Comparison of ENCODE assay signal across 18 cellular contexts in genomic region chr6:13992417-13993055, GRCh38.
DNase-seq lines count a peak whose midpoint lies in the region; ATAC-seq and TF ChIP-seq lines count a peak whose summit lies in the region.
"Had no signal": no experiment of that assay in that cellular context is flagged by ENCODE, and none has a peak within 500 bp of the region (broad histone marks: within the 10 kb centered on the region; RNA-seq: fewer than 3 reads in every experiment).

No MANE protein-coding gene starts in this region.

- H4K91ac ChIP-seq in IMR-90 (ENCODE audit: insufficient read depth, low read depth, low read length) = no peak overlapping the region

- no peaks in the 10 kb centered on the region for H4K20me1 ChIP-seq in IMR-90 (ENCODE audit: insufficient read depth, low read length)

- H2BK15ac ChIP-seq in IMR-90 (ENCODE audit: low read depth, low read length) = no peak overlapping the region

- H2BK120ac ChIP-seq in IMR-90 (ENCODE audit: low read depth, low read length) = 0 out of 2 replicates have a peak overlapping the region, but pooled peaks have one; percentile 38

- H2AK5ac ChIP-seq in IMR-90 (ENCODE audit: low read depth, low read length) = no peak overlapping the region

- no peak overlapping the region for H4K8ac ChIP-seq in IMR-90 (ENCODE audit: low read depth in 2 of 2, low read length in 2 of 2)

- H2BK20ac ChIP-seq in IMR-90 (ENCODE audit: low read depth, low read length) = peak overlapping the region; percentile 39; the same call in 1 of the 2 replicates

- H4K5ac ChIP-seq in IMR-90 (ENCODE audit: low read depth, low read length) = no peak overlapping the region

- in situ Hi-C loops in Caki2 (cut with HindIII; ENCODE audit: low pct_unique_long_range_greater_than_20kb, low sequenced_read_pairs) (no loop called here), IMR-90 (cut with MboI; ENCODE audit: low sequenced_read_pairs) (no loop called here), brain microvascular endothelial cell (cut with HindIII; ENCODE audit: low pct_ligation_motif_present, low sequenced_read_pairs) (no loop called here)

- H3K56ac ChIP-seq in IMR-90 (ENCODE audit: extremely low read depth, insufficient read depth, low read length) = no peak overlapping the region

- H3K9me1 ChIP-seq in IMR-90 (ENCODE audit: insufficient read depth, low read length) = peaks cover 4% of the 10 kb centered on the region; the same call in 1 of the 2 replicates

- no peaks in the 10 kb centered on the region for H3K36me3 ChIP-seq in IMR-90 (ENCODE audit: control insufficient read depth, insufficient read depth, low read length)
- no peaks in the 10 kb centered on the region for H3K36me3 ChIP-seq in brain microvascular endothelial cell (replicated peaks)
- H3K36me3 ChIP-seq: SJSA1 had no signal

- H2AK9ac ChIP-seq in IMR-90 (replicated peaks; ENCODE audit: low read depth, low read length, poor library complexity) = no peak overlapping the region

- POLR2A ChIA-PET in IMR-90 (lab: Charles Lee; ENCODE audit: unreplicated experiment) = interaction anchor here (0.6 kb wide), 1 partner anchor 8 kb away, joined by 3 read pairs; no protein-coding TSS in a partner anchor

- TF ChIP-seq POLR2A in IMR-90 (IDR thresholded peaks at IDR 0.05; ENCODE audit: low read depth, low read length) = no peak

- CTCF ChIA-PET in IMR-90 (lab: Yijun Ruan, JAX) = no interaction called here

- dilution Hi-C loops in IMR-90 (cut with HindIII; ENCODE audit: low sequenced_read_pairs, unreplicated experiment) = no loop called here

- no peak overlapping the region for H3K9ac ChIP-seq in IMR-90 (ENCODE audit: low read depth, low read length)

- ATAC-seq in IMR-90 (ENCODE audit: low read depth) = peak; percentile 87
- ATAC-seq in HG02852 (IDR thresholded peaks at IDR 0.05; ENCODE audit: unreplicated experiment) = no peak
- ATAC-seq in GM18511 (IDR thresholded peaks at IDR 0.05; ENCODE audit: unreplicated experiment) = no peak
- ATAC-seq in right cardiac atrium = no peak
- no peak for ATAC-seq in GM19395 (IDR thresholded peaks at IDR 0.05; ENCODE audit: unreplicated experiment)
- ATAC-seq: activated naive CD8-positive, alpha-beta T cell treated with anti-CD3 and anti-CD28 coated beads, Interleukin-2, amount 50 U/mL, for 24 hours; left cardiac atrium had no signal

- H3K79me1 ChIP-seq in IMR-90 (ENCODE audit: low read depth in 1 of 2, low read length in 2 of 2) = no peaks in the 10 kb centered on the region

- no peak for TF ChIP-seq CTCF in IMR-90 (conservative IDR thresholded peaks at IDR 0.05; ENCODE audit: low read depth, low read length)
- no peak for TF ChIP-seq CTCF in brain microvascular endothelial cell (IDR thresholded peaks at IDR 0.05; ENCODE audit: low read depth, low read length, missing control alignments)

- no TSS peak for BruUV-seq in IMR-90 (replicated peaks; lab: Mats Ljungman, UMichigan)

- no peak overlapping the region for H3K4me3 ChIP-seq in IMR-90 (ENCODE audit: insufficient read depth, low read depth, low read length)
- no peak overlapping the region for H3K4me3 ChIP-seq in brain microvascular endothelial cell (ENCODE audit: low read depth, low read length)
- no peak overlapping the region for H3K4me3 ChIP-seq in right cardiac atrium (ENCODE audit: low read length)
- H3K4me3 ChIP-seq: SJSA1 had no signal

- no peak overlapping the region for H2AFZ ChIP-seq in IMR-90 (replicated peaks; ENCODE audit: low read length, poor library complexity)

- no peak overlapping the region for H3K18ac ChIP-seq in IMR-90 (ENCODE audit: low read depth, low read length)

- no peak for TF ChIP-seq RAD21 in IMR-90 (IDR thresholded peaks at IDR 0.05; ENCODE audit: low read length)

- H3K9me3 ChIP-seq in IMR-90 (ENCODE audit: control insufficient read depth, insufficient read depth, low read length) (no peaks in the 10 kb centered on the region), right cardiac atrium (ENCODE audit: control insufficient read depth, low read length) (peaks cover 1% of the 10 kb centered on the region)
- H3K9me3 ChIP-seq: SJSA1 had no signal

- H3K4me1 ChIP-seq in IMR-90 (ENCODE audit: control insufficient read depth, insufficient read depth, low read length) = peaks cover 2% of the 10 kb centered on the region; the same call in 1 of the 2 replicates
- H3K4me1 ChIP-seq in right cardiac atrium (ENCODE audit: control insufficient read depth, insufficient read depth, low read length) = no peaks in the 10 kb centered on the region

- H3K4me2 ChIP-seq in IMR-90 (ENCODE audit: low read depth, low read length) = no peak overlapping the region

- no peak overlapping the region for H3K14ac ChIP-seq in IMR-90 (replicated peaks; ENCODE audit: low read depth, low read length)

- H3K23ac ChIP-seq in IMR-90 (ENCODE audit: low read depth, low read length) = no peak overlapping the region

- H3K27me3 ChIP-seq in IMR-90 (ENCODE audit: control insufficient read depth, insufficient read depth, low read length) = no peaks in the 10 kb centered on the region
- no peaks in the 10 kb centered on the region for H3K27me3 ChIP-seq in brain microvascular endothelial cell (replicated peaks)
- H3K27me3 ChIP-seq in right cardiac atrium (ENCODE audit: control insufficient read depth, insufficient read depth) = no peaks in the 10 kb centered on the region
- H3K27me3 ChIP-seq: SJSA1 had no signal

- no peak overlapping the region for H3K4ac ChIP-seq in IMR-90 (ENCODE audit: low read depth, low read length)

- WGBS in IMR-90 (ENCODE audit: extremely low coverage in 2 of 2, insufficient read length in 1 of 2), 2 experiments = no CpG with 5 or more reads among the region's 5 CpGs
- whole genome bisulfite sequencing in right cardiac atrium = 89% methylated on average over 5 of the region's 5 CpGs

- DNase-seq in Caki2 (ENCODE audit: low read depth) = peak; percentile 2
- peak; percentile 86 for DNase-seq in IMR-90
- DNase-seq in brain microvascular endothelial cell = peak; percentile 77
- peak; percentile 2 for DNase-seq in kidney glomerular epithelial cell (lab: John Stamatoyannopoulos, UW)
- no peak for DNase-seq in right cardiac atrium
- DNase-seq: activated B cell treated with CpG ODN at 0.5 μM for 24 hours; activated naive CD8-positive, alpha-beta T cell treated with anti-CD3 and anti-CD28 coated beads, Interleukin-2, amount 50 U/mL, for 24 hours; CD4-positive, CD25-positive, alpha-beta regulatory T cell; GF-D8; left cardiac atrium; NCI-H2081; NCI-H82; stimulated activated CD4-positive, alpha-beta T cell treated with anti-CD3 and anti-CD28 coated beads, Interleukin-4, amount 100 ng/mL, for 4 hours; stimulated activated naive CD4-positive, alpha-beta T cell had no signal

- H3K27ac ChIP-seq in IMR-90 (ENCODE audit: insufficient read depth, low read length) = no peak overlapping the region
- H3K27ac ChIP-seq in brain microvascular endothelial cell = peak overlapping the region; percentile 16
- H3K27ac ChIP-seq in right cardiac atrium (ENCODE audit: low read length) = no peak overlapping the region
- H3K27ac ChIP-seq: SJSA1 had no signal

- intact Hi-C loops in IMR-90 (cut with micrococcal nuclease) = loop anchor here (2.0 kb wide), 1 partner anchor 24 kb away; no protein-coding TSS in a partner anchor
- intact Hi-C loops in right cardiac atrium (cut with DNase I) = no loop called here

- H2BK5ac ChIP-seq in IMR-90 (ENCODE audit: low read depth, low read length, poor library complexity, severe bottlenecking) = no peak overlapping the region

TF ChIP-seq in IMR-90, 13 proteins besides CTCF, POLR2A, EP300 and RAD21:
- peak; percentile 68 for TF ChIP-seq BHLHE40 (IDR thresholded peaks at IDR 0.05; ENCODE audit: low read depth, low read length)
- peak; percentile 95 for TF ChIP-seq CEBPB (IDR thresholded peaks at IDR 0.05; ENCODE audit: low read depth, low read length)
- TF ChIP-seq NFE2L2 (IDR thresholded peaks at IDR 0.05; ENCODE audit: low read depth, low read length) = peak; percentile 30; the same call in 1 of the 2 replicates
- TF ChIP-seq FOS (IDR thresholded peaks at IDR 0.05; ENCODE audit: low read depth, low read length) = peak; percentile 86
- no peak for TF ChIP-seq MAZ (IDR thresholded peaks at IDR 0.05; ENCODE audit: borderline replicate concordance, low read depth, low read length)

Comparison
In these comparisons a context has a peak if more than half of its experiments do, and no peak if none do; other contexts are left out.
1. DNase-seq: peak in Caki2 (single experiment), IMR-90 (single experiment), brain microvascular endothelial cell (single experiment) and kidney glomerular epithelial cell (single experiment); none in right cardiac atrium (0 of 3).